9 cellular contexts compared by ENCODE assay signal in the genomic region with DNA sequence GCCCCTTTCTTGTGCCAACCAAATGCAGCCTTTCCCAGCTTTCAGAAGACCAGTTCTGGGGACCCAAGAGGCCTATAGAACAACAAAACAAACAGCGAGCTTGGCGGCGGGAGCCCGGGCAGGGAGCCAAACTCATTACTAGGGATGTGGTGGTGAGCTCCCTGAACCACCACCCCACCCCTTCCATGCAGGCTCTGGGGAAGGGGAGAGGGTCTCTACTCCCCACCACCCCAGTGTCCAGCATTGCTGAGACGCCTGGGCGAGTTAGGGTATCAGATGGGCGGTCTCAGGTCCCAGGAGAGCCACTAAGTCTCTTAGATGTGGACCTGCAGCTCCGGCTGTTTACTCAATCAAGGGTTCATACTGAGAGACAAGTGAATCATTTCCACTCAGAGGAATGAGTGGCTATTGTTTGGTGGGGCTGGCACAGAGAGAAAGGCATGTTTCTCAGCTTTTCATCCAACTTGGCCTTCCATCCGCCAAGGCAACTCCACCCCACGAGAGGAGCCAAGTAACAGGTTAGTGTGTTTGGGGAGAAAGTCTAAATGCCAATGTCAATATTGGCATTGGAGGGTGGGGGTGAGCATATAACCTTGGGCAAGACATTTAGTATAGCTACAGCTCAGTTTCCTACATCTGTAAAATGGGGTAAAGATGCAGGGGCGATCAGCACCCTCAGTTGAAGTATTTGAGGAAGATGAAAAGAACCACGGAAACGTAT.
DNase-seq lines count a peak whose midpoint lies in the region; ATAC-seq, FAIRE-seq and TF ChIP-seq lines count a peak whose summit lies in the region.
"Had no signal": no experiment of that assay in that cellular context is flagged by ENCODE, and none has a peak within 500 bp of the region (broad histone marks: within the 10 kb centered on the region; RNA-seq: fewer than 3 reads in every experiment).

No MANE protein-coding gene starts in this region.

- FAIRE-seq in GM19239 (lab: Jason Lieb, UNC) = no peak
- FAIRE-seq: colon had no signal

- peaks cover 29% of the 10 kb centered on the region for H3K4me1 Mint-ChIP-seq in nephron progenitor cell
- H3K4me1 Mint-ChIP-seq in activated T-cell treated with anti-CD3 and anti-CD28 coated beads, Interleukin-2, amount 50 U/mL, for 24 hours (ENCODE audit: low read depth) = no peaks in the 10 kb centered on the region

- H3K9me3 Mint-ChIP-seq in nephron progenitor cell = no peaks in the 10 kb centered on the region
- no peaks in the 10 kb centered on the region for H3K9me3 Mint-ChIP-seq in activated T-cell treated with anti-CD3 and anti-CD28 coated beads, Interleukin-2, amount 50 U/mL, for 24 hours

- no peak overlapping the region for H3K4me3 ChIP-seq in choroid plexus epithelial cell (ENCODE audit: low read depth, low read length)

- ATAC-seq in GM18868 (IDR thresholded peaks at IDR 0.05; ENCODE audit: unreplicated experiment) = no peak

- DNase-seq in Ammon's horn (ENCODE audit: low spot score) (peak; percentile 46), NCI-H2196 (lab: John Stamatoyannopoulos, UW; ENCODE audit: unreplicated experiment) (peak; percentile 81), choroid plexus epithelial cell (ENCODE audit: low read depth) (peak; percentile 78), nephron progenitor cell (no peak), GM19238 (ENCODE audit: insufficient read length, low spot score) (no peak), GM19239 (ENCODE audit: insufficient read length, low spot score) (no peak)
- DNase-seq in activated T-cell treated with anti-CD3 and anti-CD28 coated beads, Interleukin-2, amount 50 U/mL, for 24 hours = no peak

- peak overlapping the region; percentile 18 for H3K27ac Mint-ChIP-seq in nephron progenitor cell
- H3K27ac Mint-ChIP-seq in activated T-cell treated with anti-CD3 and anti-CD28 coated beads, Interleukin-2, amount 50 U/mL, for 24 hours = no peak overlapping the region

- TF ChIP-seq CTCF in choroid plexus epithelial cell (conservative IDR thresholded peaks at IDR 0.05; ENCODE audit: low read depth, low read length) (no peak), nephron progenitor cell (IDR thresholded peaks at IDR 0.05) (no peak)

- peaks cover 6% of the 10 kb centered on the region for H3K27me3 Mint-ChIP-seq in nephron progenitor cell (ENCODE audit: low read depth, poor library complexity)
- no peaks in the 10 kb centered on the region for H3K27me3 Mint-ChIP-seq in activated T-cell treated with anti-CD3 and anti-CD28 coated beads, Interleukin-2, amount 50 U/mL, for 24 hours

- no peak overlapping the region for H3K4me3 Mint-ChIP-seq in nephron progenitor cell
- H3K4me3 Mint-ChIP-seq in activated T-cell treated with anti-CD3 and anti-CD28 coated beads, Interleukin-2, amount 50 U/mL, for 24 hours = no peak overlapping the region

- H3K36me3 Mint-ChIP-seq in nephron progenitor cell (ENCODE audit: low read depth) = peaks cover 51% of the 10 kb centered on the region
- H3K36me3 Mint-ChIP-seq in activated T-cell treated with anti-CD3 and anti-CD28 coated beads, Interleukin-2, amount 50 U/mL, for 24 hours (ENCODE audit: low read depth) = no peaks in the 10 kb centered on the region

Comparison
In these comparisons a context has a peak if more than half of its experiments do, and no peak if none do; other contexts are left out.
1. DNase-seq: peak in Ammon's horn (single experiment), NCI-H2196 (single experiment) and choroid plexus epithelial cell (single experiment); none in nephron progenitor cell (single experiment), activated T-cell treated with anti-CD3 and anti-CD28 coated beads, Interleukin-2, amount 50 U/mL, for 24 hours (single experiment), GM19238 (single experiment) and GM19239 (single experiment).